ENCODE assay signal across 9 cellular contexts in the genomic region with DNA sequence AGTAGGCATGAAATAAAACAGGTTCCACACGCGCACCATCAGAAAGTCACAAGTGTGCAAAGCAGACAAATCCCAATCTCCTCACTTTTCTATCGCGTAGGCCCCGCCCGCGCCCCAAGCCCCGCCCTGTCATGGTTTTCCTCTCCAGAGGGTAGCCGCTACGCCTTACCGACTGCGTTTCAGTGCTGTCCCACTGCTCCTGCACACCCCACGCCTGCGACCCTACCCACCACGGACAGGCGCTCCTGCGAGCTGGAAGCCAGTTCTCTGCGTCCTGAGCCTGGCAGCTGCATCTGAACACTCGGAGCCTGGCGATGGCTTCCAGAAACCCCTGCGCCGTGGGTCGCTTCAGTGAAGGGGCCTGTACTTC. TPM values are rescaled to one million over a fixed set of nuclear protein-coding genes. Genes with fewer than 3 reads are reported as not detected.
DNase-seq lines count a peak whose midpoint lies in the region; ATAC-seq and TF ChIP-seq lines count a peak whose summit lies in the region.
"Had no signal": no experiment of that assay in that cellular context is flagged by ENCODE, and none has a peak within 500 bp of the region (broad histone marks: within the 10 kb centered on the region; RNA-seq: fewer than 3 reads in every experiment).

No MANE protein-coding gene starts in this region.

- peak; percentile 14 for ATAC-seq in GM19351 (IDR thresholded peaks at IDR 0.05; ENCODE audit: unreplicated experiment)
- ATAC-seq in HG03460 (IDR thresholded peaks at IDR 0.05; ENCODE audit: unreplicated experiment), result peak; percentile 22

- H3K4me3 ChIP-seq in coronary artery, result peak overlapping the region; percentile 98

- H3K27ac Mint-ChIP-seq in T-helper 2 cell treated with Interferon-gamma antibody and Interleukin-4, amounts not matched to agents 5 μg/mL and 100 μg/mL, for 36 hours, result peak overlapping the region; percentile 79

- no peak for DNase-seq in T-helper 2 cell treated with Interferon-gamma antibody and Interleukin-4, amounts not matched to agents 5 μg/mL and 100 μg/mL, for 36 hours (ENCODE audit: low spot score)
- DNase-seq in coronary artery (ENCODE audit: low spot score) (no peak), mesenteric fat pad (ENCODE audit: low spot score) (peak; percentile 90), SIG-M5 treated with dmso at 0.1 percent for 504 hours (lab: John Stamatoyannopoulos, UW; ENCODE audit: unreplicated experiment) (no peak)
- peak; percentile 2 for DNase-seq in stimulated activated CD8-positive, alpha-beta memory T cell treated with anti-CD3 and anti-CD28 coated beads, Interleukin-15, amount 100 ng/mL, for 1 hour (ENCODE audit: low read depth)

- no peaks in the 10 kb centered on the region for H3K27me3 Mint-ChIP-seq in T-helper 2 cell treated with Interferon-gamma antibody and Interleukin-4, amounts not matched to agents 5 μg/mL and 100 μg/mL, for 36 hours (ENCODE audit: low read depth)

- H3K27ac ChIP-seq in C4-2B, result peak overlapping the region; percentile 36; the same call in 1 of the 2 replicates
- H3K27ac ChIP-seq in coronary artery, result peak overlapping the region; percentile 56 to 91

- peaks cover 40% of the 10 kb centered on the region for H3K36me3 Mint-ChIP-seq in T-helper 2 cell treated with Interferon-gamma antibody and Interleukin-4, amounts not matched to agents 5 μg/mL and 100 μg/mL, for 36 hours (ENCODE audit: low read depth)

- H3K4me3 Mint-ChIP-seq in T-helper 2 cell treated with Interferon-gamma antibody and Interleukin-4, amounts not matched to agents 5 μg/mL and 100 μg/mL, for 36 hours, result peak overlapping the region; percentile 93

- peaks cover 4% of the 10 kb centered on the region for H3K4me1 Mint-ChIP-seq in T-helper 2 cell treated with Interferon-gamma antibody and Interleukin-4, amounts not matched to agents 5 μg/mL and 100 μg/mL, for 36 hours (ENCODE audit: low read depth)

- TF ChIP-seq CTCF in C4-2B (conservative IDR thresholded peaks at IDR 0.05) (no peak), coronary artery (IDR thresholded peaks at IDR 0.05) (no peak)

- H3K9me3 Mint-ChIP-seq in T-helper 2 cell treated with Interferon-gamma antibody and Interleukin-4, amounts not matched to agents 5 μg/mL and 100 μg/mL, for 36 hours, result peaks cover 84% of the 10 kb centered on the region

RNA-seq across cellular contexts. Expression of a gene that starts 0.4 kb away (rescaled TPM):
- 2.4 TPM for total RNA-seq in mesenteric fat pad

RNA-seq across cellular contexts. Expression of a gene that starts 28.1 kb away (rescaled TPM):
- total RNA-seq in mesenteric fat pad, result 5.6 TPM

RNA-seq across cellular contexts. Expression of a gene that starts 28.2 kb away (rescaled TPM):
- 7.0 TPM for total RNA-seq in mesenteric fat pad

RNA-seq across cellular contexts. Expression of a gene that starts 59.2 kb away (rescaled TPM):
- 6.2 TPM for total RNA-seq in mesenteric fat pad
- total RNA-seq: HT1080 had no signal

Comparison
In these comparisons a context has a peak if more than half of its experiments do, and no peak if none do; other contexts are left out.
1. DNase-seq: peak in mesenteric fat pad (single experiment) and stimulated activated CD8-positive, alpha-beta memory T cell treated with anti-CD3 and anti-CD28 coated beads, Interleukin-15, amount 100 ng/mL, for 1 hour (single experiment); none in T-helper 2 cell treated with Interferon-gamma antibody and Interleukin-4, amounts not matched to agents 5 μg/mL and 100 μg/mL, for 36 hours (single experiment), coronary artery (single experiment) and SIG-M5 treated with dmso at 0.1 percent for 504 hours (single experiment).